Comparison of ENCODE assay signal across 21 cellular contexts in genomic region chr7:137262599-137262998, GRCh38.
DNase-seq lines count a peak whose midpoint lies in the region; ATAC-seq and TF ChIP-seq lines count a peak whose summit lies in the region.
"Had no signal": no experiment of that assay in that cellular context is flagged by ENCODE, and none has a peak within 500 bp of the region (broad histone marks: within the 10 kb centered on the region; RNA-seq: fewer than 3 reads in every experiment).

No MANE protein-coding gene starts in this region.

- H4K20me1 ChIP-seq in SK-N-SH (ENCODE audit: insufficient read depth), result no peaks in the 10 kb centered on the region
- H4K20me1 ChIP-seq: BLaER1 had no signal

- H3K79me2 ChIP-seq in SK-N-SH (ENCODE audit: insufficient read depth), result no peaks in the 10 kb centered on the region

- H3K4me1 ChIP-seq in SK-N-SH (ENCODE audit: control insufficient read depth in 1 of 2, insufficient read depth in 2 of 2, low read depth in 1 of 2, low read length in 1 of 2), result no peaks in the 10 kb centered on the region; a peak in 1 of 4 replicates
- H3K4me1 ChIP-seq: BE2C, BLaER1 had no signal

- H3K36me3 Mint-ChIP-seq in neural crest cell (ENCODE audit: low read depth) (peaks cover 35% of the 10 kb centered on the region), progenitor cell of endocrine pancreas (ENCODE audit: insufficient read depth) (peaks cover 2% of the 10 kb centered on the region)
- H3K36me3 Mint-ChIP-seq: CD14-positive monocyte; CD4-positive, alpha-beta memory T cell; CD4-positive, CD25-positive, alpha-beta regulatory T cell; CD8-positive, alpha-beta memory T cell had no signal

- no peak overlapping the region for H3K4me2 ChIP-seq in SK-N-SH
- H3K4me2 ChIP-seq: BLaER1 had no signal

- H3K27ac Mint-ChIP-seq in neural crest cell (ENCODE audit: unreplicated experiment) (peak overlapping the region; percentile 70), progenitor cell of endocrine pancreas (no peak overlapping the region)
- H3K27ac Mint-ChIP-seq: CD14-positive monocyte; CD4-positive, alpha-beta memory T cell; CD4-positive, CD25-positive, alpha-beta regulatory T cell; CD8-positive, alpha-beta memory T cell had no signal

- peaks cover 11% of the 10 kb centered on the region for H3K4me1 Mint-ChIP-seq in neural crest cell
- peaks cover 5% of the 10 kb centered on the region for H3K4me1 Mint-ChIP-seq in progenitor cell of endocrine pancreas (ENCODE audit: low read depth)
- H3K4me1 Mint-ChIP-seq: CD14-positive monocyte; CD4-positive, alpha-beta memory T cell; CD4-positive, CD25-positive, alpha-beta regulatory T cell; CD8-positive, alpha-beta memory T cell had no signal

- H3K9me3 Mint-ChIP-seq in neural crest cell (peaks cover 2% of the 10 kb centered on the region), progenitor cell of endocrine pancreas (ENCODE audit: low read depth) (peaks cover 5% of the 10 kb centered on the region)

- H3K36me3 ChIP-seq in SK-N-SH (replicated peaks in 1 of 2; ENCODE audit: control insufficient read depth in 1 of 2, insufficient read depth in 2 of 2, low read length in 1 of 2), result no peaks in the 10 kb centered on the region
- H3K36me3 ChIP-seq: BE2C, BLaER1 had no signal

- H3K27me3 ChIP-seq in SK-N-SH (ENCODE audit: insufficient read depth), result no peaks in the 10 kb centered on the region
- H3K27me3 ChIP-seq: BE2C, BLaER1 had no signal

- TF ChIP-seq CTCF in neural crest cell (conservative IDR thresholded peaks at IDR 0.05) (no peak), progenitor cell of endocrine pancreas (IDR thresholded peaks at IDR 0.05; ENCODE audit: unreplicated experiment) (no peak), SK-N-SH (IDR thresholded peaks at IDR 0.05) (no peak)

- H3K4me3 Mint-ChIP-seq in neural crest cell, result no peak overlapping the region
- H3K4me3 Mint-ChIP-seq in progenitor cell of endocrine pancreas (ENCODE audit: low read depth), result no peak overlapping the region
- H3K4me3 Mint-ChIP-seq: CD14-positive monocyte; CD4-positive, alpha-beta memory T cell; CD4-positive, CD25-positive, alpha-beta regulatory T cell; CD8-positive, alpha-beta memory T cell had no signal

- no peaks in the 10 kb centered on the region for H3F3A ChIP-seq in SK-N-SH (replicated peaks; ENCODE audit: insufficient read depth)

- no peak overlapping the region for H3K4me3 ChIP-seq in SK-N-SH (ENCODE audit: low read depth in 2 of 2, low read length in 1 of 2)
- H3K4me3 ChIP-seq: BLaER1, GM12878 had no signal

- no peaks in the 10 kb centered on the region for H3K9me2 ChIP-seq in SK-N-SH

- H3K27me3 Mint-ChIP-seq in neural crest cell (ENCODE audit: low read depth) (no peaks in the 10 kb centered on the region), progenitor cell of endocrine pancreas (no peaks in the 10 kb centered on the region)
- H3K27me3 Mint-ChIP-seq: CD4-positive, alpha-beta memory T cell; CD4-positive, CD25-positive, alpha-beta regulatory T cell; CD8-positive, alpha-beta memory T cell had no signal

- TF ChIP-seq RAD21 in SK-N-SH (IDR thresholded peaks at IDR 0.05; ENCODE audit: low read length), result no peak

- H3K9me3 ChIP-seq in SK-N-SH, result no peaks in the 10 kb centered on the region; the same call in 1 of the 2 replicates
- H3K9me3 ChIP-seq: BE2C, BLaER1 had no signal

- DNase-seq in ELF-1 (ENCODE audit: low read depth, low spot score), result peak; percentile 22
- peak; percentile 71 for DNase-seq in islet precursor cell
- no peak for DNase-seq in neural crest cell (ENCODE audit: low read depth, low spot score)
- DNase-seq in progenitor cell of endocrine pancreas (ENCODE audit: low spot score, unreplicated experiment), result no peak
- DNase-seq in SK-N-SH, result no peak
- DNase-seq: 8988T; ACHN; BE2C; C1 segment of cervical spinal cord; Calu3; CD4-positive, alpha-beta memory T cell; CD4-positive, CD25-positive, alpha-beta regulatory T cell; CD8-positive, alpha-beta memory T cell; COR-L47; DMS79 treated with DMSO at 0.1 percent for 48 hours; GDM1 had no signal

- POLR2A ChIA-PET in SK-N-SH (lab: Yijun Ruan, JAX), result no interaction called here

- CTCF ChIA-PET in SK-N-SH (lab: Yijun Ruan, JAX), result interaction anchor here (0.7 kb wide), 1 partner anchor 1323 kb away, joined by 3 read pairs; no protein-coding TSS in a partner anchor

- 68% methylated on average over 7 of the region's 7 CpGs for WGBS in SK-N-SH (ENCODE audit: low lambda C conversion rate)

- H2AFZ ChIP-seq in SK-N-SH (ENCODE audit: low read depth), result no peak overlapping the region

- no peak for ATAC-seq in GM19455 (IDR thresholded peaks at IDR 0.05; ENCODE audit: unreplicated experiment)
- no peak for ATAC-seq in HG03139 (IDR thresholded peaks at IDR 0.05; ENCODE audit: unreplicated experiment)
- ATAC-seq: GM12878 had no signal

- TF ChIP-seq EP300 in SK-N-SH (IDR thresholded peaks at IDR 0.05; ENCODE audit: borderline replicate concordance in 1 of 2, low read depth in 1 of 2, low read length in 1 of 2), result no peak

- H3K9ac ChIP-seq in SK-N-SH, result no peak overlapping the region
- H3K9ac ChIP-seq: BLaER1 had no signal

- H3K27ac ChIP-seq in SK-N-SH (ENCODE audit: low read depth in 2 of 2, low read length in 1 of 2), result no peak overlapping the region
- H3K27ac ChIP-seq: BLaER1 had no signal

TF ChIP-seq in SK-N-SH, 30 proteins besides CTCF, POLR2A, EP300 and RAD21 (continues in another document):
- TF ChIP-seq MEF2A (IDR thresholded peaks at IDR 0.05; ENCODE audit: borderline replicate concordance, low read depth) (no peak), POLR2AphosphoS5 (IDR thresholded peaks at IDR 0.05; ENCODE audit: low read depth, low read length) (no peak), JUND (IDR thresholded peaks at IDR 0.05) (no peak), SMC3 (IDR thresholded peaks at IDR 0.05; ENCODE audit: low read depth, low read length) (no peak), MXI1 (IDR thresholded peaks at IDR 0.05; ENCODE audit: low read depth, low read length) (no peak), FOXM1 (IDR thresholded peaks at IDR 0.05; ENCODE audit: low read depth) (no peak), RFX5 (IDR thresholded peaks at IDR 0.05; ENCODE audit: low read length) (no peak), GABPA (IDR thresholded peaks at IDR 0.05; ENCODE audit: low read depth) (no peak), TEAD4 (IDR thresholded peaks at IDR 0.05; ENCODE audit: borderline replicate concordance, insufficient read depth) (no peak), TCF12 (IDR thresholded peaks at IDR 0.05) (no peak), FOSL2 (IDR thresholded peaks at IDR 0.05; ENCODE audit: borderline replicate concordance, low read depth) (no peak), REST (IDR thresholded peaks at IDR 0.05; ENCODE audit: low read depth, low read length) (no peak), RCOR1 (IDR thresholded peaks at IDR 0.05; ENCODE audit: low read length) (no peak), ZBTB33 (IDR thresholded peaks at IDR 0.05; ENCODE audit: borderline replicate concordance, low read depth) (no peak), GATA2 (CRISPR knock-in tag; IDR thresholded peaks at IDR 0.05) (no peak), MAX (IDR thresholded peaks at IDR 0.05; ENCODE audit: low read depth) (no peak), ELF1 (IDR thresholded peaks at IDR 0.05) (no peak)

Comparison
In these comparisons a context has a peak if more than half of its experiments do, and no peak if none do; other contexts are left out.
1. DNase-seq: peak in ELF-1 (single experiment) and islet precursor cell (single experiment); none in neural crest cell (single experiment), progenitor cell of endocrine pancreas (single experiment) and SK-N-SH (single experiment).